Comparison of ENCODE assay signal across 10 cellular contexts in genomic region chr17:17525331-17525730, GRCh38.
"Had no signal": no experiment of that assay in that cellular context is flagged by ENCODE, and none has a peak within 500 bp of the region (broad histone marks: within the 10 kb centered on the region; RNA-seq: fewer than 3 reads in every experiment).

No MANE protein-coding gene starts in this region.

- H3K27ac ChIP-seq: pancreas had no signal

- FAIRE-seq: pancreas had no signal

- H3K9me3 ChIP-seq: pancreas had no signal

- DNase-seq: activated CD4-positive, alpha-beta T cell treated with anti-CD3 and anti-CD28 coated beads, Interleukin-2, amount 50 U/mL, for 4 hours; activated CD4-positive, CD25-positive, alpha-beta regulatory T cell treated with anti-CD3 and anti-CD28 coated beads, Interleukin-2, amount 50 U/mL, for 72 hours; activated T-cell treated with anti-CD3 and anti-CD28 coated beads, Interleukin-2, amount 50 U/mL, for 1 hour; mesenchymal stem cell; retina; stimulated activated naive B cell treated with anti-CD40 and anti-IgM and Interleukin-4, amounts not matched to agents 10 μg/mL and 1 μg/mL and 100 μg/mL, for 72 hours; SW 1271; trophoblast cell had no signal

- H3K4me3 ChIP-seq: pancreas, smooth muscle cell had no signal

- ATAC-seq: pancreas; stimulated activated naive B cell treated with anti-CD40 and anti-IgM and Interleukin-4, amounts not matched to agents 10 μg/mL and 1 μg/mL and 100 μg/mL, for 72 hours had no signal

- H3K36me3 ChIP-seq: pancreas had no signal

- H3K27me3 ChIP-seq: pancreas had no signal

- H3K4me2 ChIP-seq: smooth muscle cell had no signal
